ENCODE assay signal across 8 cellular contexts in genomic region chr3:38960953-38961622, GRCh38.
DNase-seq lines count a peak whose midpoint lies in the region; ATAC-seq and TF ChIP-seq lines count a peak whose summit lies in the region.

No MANE protein-coding gene starts in this region.

- H3K4me1 ChIP-seq in KMS-11 (ENCODE audit: low read depth, poor library complexity, severe bottlenecking), result no peaks in the 10 kb centered on the region
- H3K4me1 ChIP-seq in liver (ENCODE audit: control insufficient read depth in 4 of 4, insufficient read depth in 4 of 4, low read length in 3 of 4), result no peaks in the 10 kb centered on the region

- no peaks in the 10 kb centered on the region for H3K4me1 Mint-ChIP-seq in natural killer cell
- H3K4me1 Mint-ChIP-seq in natural killer cell treated with Interleukin-12 subunit alpha and Interleukin-12 subunit beta and Interleukin-15 and Interleukin-18, amount 100 ng/mL, for 72 hours (ENCODE audit: low read depth in 2 of 2), result no peaks in the 10 kb centered on the region

- H3K4me3 ChIP-seq in KMS-11 (IDR thresholded peaks at IDR 0.05; ENCODE audit: insufficient read depth, low read depth, low read length) (no peak overlapping the region), coronary artery (no peak overlapping the region), liver (ENCODE audit: low read depth in 1 of 3, low read length in 3 of 3) (no peak overlapping the region)

- H3K9ac ChIP-seq in KMS-11 (no peak overlapping the region), liver (ENCODE audit: low read depth in 1 of 2, low read length in 2 of 2) (no peak overlapping the region)

- no peak overlapping the region for H3K4me2 ChIP-seq in KMS-11

- H3K36me3 Mint-ChIP-seq in natural killer cell, result no peaks in the 10 kb centered on the region
- H3K36me3 Mint-ChIP-seq in natural killer cell treated with Interleukin-12 subunit alpha and Interleukin-12 subunit beta and Interleukin-15 and Interleukin-18, amount 100 ng/mL, for 72 hours, result no peaks in the 10 kb centered on the region

- no peaks in the 10 kb centered on the region for H3K79me2 ChIP-seq in KMS-11 (ENCODE audit: insufficient read depth, low read depth)

- H3K27ac ChIP-seq in KMS-11 (no peak overlapping the region), coronary artery (no peak overlapping the region), liver (ENCODE audit: low read depth in 1 of 2, low read length in 2 of 2) (no peak overlapping the region)

- H3K27me3 ChIP-seq in KMS-11 (ENCODE audit: insufficient read depth, low read depth), result no peaks in the 10 kb centered on the region
- H3K27me3 ChIP-seq in liver (ENCODE audit: control insufficient read depth in 4 of 4, insufficient read depth in 4 of 4, low read length in 3 of 4), result no peaks in the 10 kb centered on the region

- H3K9me3 Mint-ChIP-seq in natural killer cell, result no peaks in the 10 kb centered on the region
- no peaks in the 10 kb centered on the region for H3K9me3 Mint-ChIP-seq in natural killer cell treated with Interleukin-12 subunit alpha and Interleukin-12 subunit beta and Interleukin-15 and Interleukin-18, amount 100 ng/mL, for 72 hours

- TF ChIP-seq RAD21 in liver (IDR thresholded peaks at IDR 0.05), result peak in 1 of 2 donors; percentile 64

- H4K20me1 ChIP-seq in KMS-11 (ENCODE audit: insufficient read depth), result no peaks in the 10 kb centered on the region

- WGBS in liver, result 16% methylated on average over 5 of the region's 5 CpGs

- H3K27ac Mint-ChIP-seq in natural killer cell, result no peak overlapping the region
- no peak overlapping the region for H3K27ac Mint-ChIP-seq in natural killer cell treated with Interleukin-12 subunit alpha and Interleukin-12 subunit beta and Interleukin-15 and Interleukin-18, amount 100 ng/mL, for 72 hours

- H2AFZ ChIP-seq in KMS-11 (ENCODE audit: low read depth), result peak overlapping the region; percentile 54; the same call in 1 of the 2 replicates

- H3K36me3 ChIP-seq in KMS-11 (ENCODE audit: insufficient read depth), result no peaks in the 10 kb centered on the region
- no peaks in the 10 kb centered on the region for H3K36me3 ChIP-seq in liver (ENCODE audit: control insufficient read depth in 4 of 4, insufficient read depth in 3 of 4, low read depth in 1 of 4, low read length in 3 of 4)

- peaks cover 0 to 6% of the 10 kb centered on the region in 2 donors for H3K27me3 Mint-ChIP-seq in natural killer cell (ENCODE audit: low read depth in 2 of 2)
- peaks cover 0 to 9% of the 10 kb centered on the region in 2 donors for H3K27me3 Mint-ChIP-seq in natural killer cell treated with Interleukin-12 subunit alpha and Interleukin-12 subunit beta and Interleukin-15 and Interleukin-18, amount 100 ng/mL, for 72 hours

- no peak for DNase-seq in natural killer cell
- no peak for DNase-seq in natural killer cell treated with Interleukin-12 subunit alpha and Interleukin-12 subunit beta and Interleukin-15 and Interleukin-18, amount 100 ng/mL, for 72 hours (ENCODE audit: low spot score)
- DNase-seq in RPMI8226, result peak; percentile 43
- DNase-seq in coronary artery (ENCODE audit: low spot score), result no peak
- no peak for DNase-seq in GOT3 (lab: John Stamatoyannopoulos, UW)

- ATAC-seq in natural killer cell, result peak in 2 of 3 donors; percentile 47 to 59
- ATAC-seq in natural killer cell treated with Interleukin-12 subunit alpha and Interleukin-12 subunit beta and Interleukin-15 and Interleukin-18, amount 100 ng/mL, for 72 hours, result no peak
- no peak for ATAC-seq in GM19455 (IDR thresholded peaks at IDR 0.05; ENCODE audit: unreplicated experiment)

- H3K4me3 Mint-ChIP-seq in natural killer cell, result no peak overlapping the region
- no peak overlapping the region for H3K4me3 Mint-ChIP-seq in natural killer cell treated with Interleukin-12 subunit alpha and Interleukin-12 subunit beta and Interleukin-15 and Interleukin-18, amount 100 ng/mL, for 72 hours

- intact Hi-C loops in natural killer cell (cut with micrococcal nuclease), result no loop called here

- TF ChIP-seq CTCF in natural killer cell (IDR thresholded peaks at IDR 0.05) (peak; percentile 26), KMS-11 (conservative IDR thresholded peaks at IDR 0.05; ENCODE audit: low read depth, low read length) (peak; percentile 59), coronary artery (IDR thresholded peaks at IDR 0.05) (peak; percentile 20), liver (IDR thresholded peaks at IDR 0.05; ENCODE audit: low read depth, low read length, missing input control) (peak; percentile 44)

- no peaks in the 10 kb centered on the region for H3K9me3 ChIP-seq in liver (ENCODE audit: control insufficient read depth in 4 of 4, low read length in 3 of 4)

TF ChIP-seq in liver, 16 proteins besides CTCF, POLR2A, EP300 and RAD21:
- TF ChIP-seq ATF3 (IDR thresholded peaks at IDR 0.05) (no peak), NR2F2 (IDR thresholded peaks at IDR 0.05) (no peak), SP1 (IDR thresholded peaks at IDR 0.05) (no peak), JUND (IDR thresholded peaks at IDR 0.05) (no peak), RXRA (IDR thresholded peaks at IDR 0.05) (no peak), TAF1 (conservative IDR thresholded peaks at IDR 0.05) (no peak), ZBTB33 (IDR thresholded peaks at IDR 0.05) (no peak), YY1 (IDR thresholded peaks at IDR 0.05) (no peak), GABPA (IDR thresholded peaks at IDR 0.05 in 1 of 2, conservative IDR thresholded peaks at IDR 0.05 in 1 of 2) (no peak), MAX (IDR thresholded peaks at IDR 0.05) (no peak), FOXA1 (IDR thresholded peaks at IDR 0.05) (no peak), EGR1 (IDR thresholded peaks at IDR 0.05; ENCODE audit: low read depth in 2 of 2) (no peak), HNF4G (IDR thresholded peaks at IDR 0.05) (no peak), FOXA2 (IDR thresholded peaks at IDR 0.05) (no peak), HNF4A (conservative IDR thresholded peaks at IDR 0.05) (no peak)
- TF ChIP-seq, protein P1, sequence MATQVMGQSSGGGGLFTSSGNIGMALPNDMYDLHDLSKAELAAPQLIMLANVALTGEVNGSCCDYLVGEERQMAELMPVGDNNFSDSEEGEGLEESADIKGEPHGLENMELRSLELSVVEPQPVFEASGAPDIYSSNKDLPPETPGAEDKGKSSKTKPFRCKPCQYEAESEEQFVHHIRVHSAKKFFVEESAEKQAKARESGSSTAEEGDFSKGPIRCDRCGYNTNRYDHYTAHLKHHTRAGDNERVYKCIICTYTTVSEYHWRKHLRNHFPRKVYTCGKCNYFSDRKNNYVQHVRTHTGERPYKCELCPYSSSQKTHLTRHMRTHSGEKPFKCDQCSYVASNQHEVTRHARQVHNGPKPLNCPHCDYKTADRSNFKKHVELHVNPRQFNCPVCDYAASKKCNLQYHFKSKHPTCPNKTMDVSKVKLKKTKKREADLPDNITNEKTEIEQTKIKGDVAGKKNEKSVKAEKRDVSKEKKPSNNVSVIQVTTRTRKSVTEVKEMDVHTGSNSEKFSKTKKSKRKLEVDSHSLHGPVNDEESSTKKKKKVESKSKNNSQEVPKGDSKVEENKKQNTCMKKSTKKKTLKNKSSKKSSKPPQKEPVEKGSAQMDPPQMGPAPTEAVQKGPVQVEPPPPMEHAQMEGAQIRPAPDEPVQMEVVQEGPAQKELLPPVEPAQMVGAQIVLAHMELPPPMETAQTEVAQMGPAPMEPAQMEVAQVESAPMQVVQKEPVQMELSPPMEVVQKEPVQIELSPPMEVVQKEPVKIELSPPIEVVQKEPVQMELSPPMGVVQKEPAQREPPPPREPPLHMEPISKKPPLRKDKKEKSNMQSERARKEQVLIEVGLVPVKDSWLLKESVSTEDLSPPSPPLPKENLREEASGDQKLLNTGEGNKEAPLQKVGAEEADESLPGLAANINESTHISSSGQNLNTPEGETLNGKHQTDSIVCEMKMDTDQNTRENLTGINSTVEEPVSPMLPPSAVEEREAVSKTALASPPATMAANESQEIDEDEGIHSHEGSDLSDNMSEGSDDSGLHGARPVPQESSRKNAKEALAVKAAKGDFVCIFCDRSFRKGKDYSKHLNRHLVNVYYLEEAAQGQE (IDR thresholded peaks at IDR 0.05), result no peak

Comparison
In these comparisons a context has a peak if more than half of its experiments do, and no peak if none do; other contexts are left out.
1. ATAC-seq: peak in natural killer cell (2 of 3); none in natural killer cell treated with Interleukin-12 subunit alpha and Interleukin-12 subunit beta and Interleukin-15 and Interleukin-18, amount 100 ng/mL, for 72 hours (0 of 2) and GM19455 (single experiment).
2. Peak in every context shown above with its lines, with median percentiles within 50 percentile points of each other: CTCF ChIP-seq.